8 cellular contexts compared by ENCODE assay signal in the genomic region with DNA sequence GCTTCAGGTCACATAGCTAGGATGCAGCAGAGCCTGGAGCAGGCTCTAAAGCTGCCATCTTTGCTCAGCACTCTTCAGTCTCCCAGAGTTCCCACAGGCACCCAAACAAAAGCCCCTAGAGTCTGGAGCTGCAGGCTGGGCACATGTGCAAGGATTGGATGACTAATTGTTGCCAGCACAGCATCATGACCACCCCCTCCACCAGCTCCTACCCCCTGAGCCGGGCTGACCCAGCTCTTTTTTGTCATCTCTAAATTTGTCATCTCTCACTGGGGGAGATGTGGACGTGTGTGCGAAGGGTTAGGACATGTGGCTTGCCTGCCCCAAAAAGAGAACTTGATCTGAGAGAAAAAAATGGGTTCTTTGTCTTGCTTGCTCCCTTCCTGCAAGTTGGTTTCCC. TPM values are rescaled to one million over a fixed set of nuclear protein-coding genes. Genes with fewer than 3 reads are reported as not detected.
DNase-seq lines count a peak whose midpoint lies in the region; ATAC-seq lines count a peak whose summit lies in the region.

No MANE protein-coding gene starts in this region.

- no peaks in the 10 kb centered on the region for H3K36me3 ChIP-seq in SJSA1

- ATAC-seq in GM21367 (IDR thresholded peaks at IDR 0.05; ENCODE audit: unreplicated experiment) (no peak), GM21576 (IDR thresholded peaks at IDR 0.05; ENCODE audit: unreplicated experiment) (no peak)

- H3K27ac ChIP-seq in SJSA1, result peak overlapping the region; percentile 93

- peak; percentile 86 for DNase-seq in EH (ENCODE audit: low read depth)
- peak; percentile 55 to 66 for DNase-seq in SJSA1 (ENCODE audit: low read depth in 1 of 2, low spot score in 2 of 2)
- DNase-seq in fibroblast of gingiva (ENCODE audit: low read depth), result peak; percentile 78
- peak; percentile 26 for DNase-seq in renal cortical epithelial cell (ENCODE audit: low read depth)
- no peak for DNase-seq in SW480 (ENCODE audit: low spot score)
- no peak for DNase-seq in stimulated activated CD4-positive, alpha-beta T cell treated with anti-CD3 and anti-CD28 coated beads, Interleukin-4, amount 100 ng/mL, for 24 hours

- H3K4me3 ChIP-seq in SJSA1, result no peak overlapping the region

- no peaks in the 10 kb centered on the region for H3K9me3 ChIP-seq in SJSA1 (replicated peaks)

- H3K27me3 ChIP-seq in SJSA1 (replicated peaks), result no peaks in the 10 kb centered on the region

- H3K4me1 ChIP-seq in SJSA1 (replicated peaks), result peaks cover 34% of the 10 kb centered on the region

RNA-seq across cellular contexts. Expression of gene MMP19, which starts 4.3 kb away (rescaled TPM):
- total RNA-seq in SJSA1 (2014; rRNA removed; shearing (Covaris generic)), result 9.8 and 14.5 TPM in 2 replicates
- total RNA-seq in renal cortical epithelial cell, result 1.0 and 2.6 TPM in 2 replicates

RNA-seq across cellular contexts. Expression of gene DNAJC14, which starts 17.6 kb away (rescaled TPM):
- 41.6 and 58.1 TPM in 2 replicates for total RNA-seq in SJSA1 (2014; rRNA removed; shearing (Covaris generic))
- 65.5 and 66.7 TPM in 2 replicates for total RNA-seq in renal cortical epithelial cell

RNA-seq across cellular contexts. Expression of gene ORMDL2, which starts 29.2 kb away (rescaled TPM):
- total RNA-seq in SJSA1 (2014; rRNA removed; shearing (Covaris generic)), result 15.4 and 15.7 TPM in 2 replicates
- total RNA-seq in renal cortical epithelial cell, result 35.5 and 67.0 TPM in 2 replicates

RNA-seq across cellular contexts. Expression of gene SARNP, which starts 29.5 kb away (rescaled TPM):
- total RNA-seq in SJSA1 (2014; rRNA removed; shearing (Covaris generic)), result 124 and 208 TPM in 2 replicates
- 123 and 141 TPM in 2 replicates for total RNA-seq in renal cortical epithelial cell

Comparison
In these comparisons a context has a peak if more than half of its experiments do, and no peak if none do; other contexts are left out.
1. DNase-seq: peak in EH (single experiment), SJSA1 (2 of 2), fibroblast of gingiva (single experiment) and renal cortical epithelial cell (single experiment); none in SW480 (single experiment) and stimulated activated CD4-positive, alpha-beta T cell treated with anti-CD3 and anti-CD28 coated beads, Interleukin-4, amount 100 ng/mL, for 24 hours (single experiment).